34 cellular contexts compared by ENCODE assay signal in the genomic region with DNA sequence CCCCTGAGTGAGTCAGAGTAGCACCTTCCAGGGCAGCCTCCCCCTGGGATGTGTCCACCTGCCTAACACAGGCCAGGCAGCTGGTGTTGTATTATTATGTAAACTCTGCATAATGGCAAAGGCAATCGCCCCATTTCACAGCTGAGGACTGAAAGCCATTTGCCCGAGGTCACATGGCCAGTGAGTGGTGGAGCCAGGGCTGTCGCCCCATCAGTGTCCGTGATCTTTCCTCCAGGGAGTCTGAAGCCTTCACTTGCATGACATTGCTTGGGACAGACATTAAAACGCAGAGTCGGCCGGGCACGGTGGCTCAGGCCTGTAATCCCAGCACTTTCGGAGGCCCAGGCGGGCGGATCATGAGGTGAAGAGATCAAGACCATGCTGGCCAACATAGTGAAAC.
"Had no signal": no experiment of that assay in that cellular context is flagged by ENCODE, and none has a peak within 500 bp of the region (broad histone marks: within the 10 kb centered on the region; RNA-seq: fewer than 3 reads in every experiment).

No MANE protein-coding gene starts in this region.

- H3K9me3 Mint-ChIP-seq: activated CD4-positive, alpha-beta T cell treated with anti-CD3 and anti-CD28 coated beads, Interleukin-2, amount 10 ng/mL, durations not matched to agents 24 days and 14 days; activated naive CD4-positive, alpha-beta T cell treated with anti-CD3 and anti-CD28 coated beads, Interleukin-2, amount 50 U/mL, for 24 hours; activated T-helper 1 cell treated with anti-CD3 and anti-CD28 coated beads, Interleukin-12 subunit alpha, Interleukin-12 subunit beta, Interleukin-2, Interleukin-4 antibody, amounts not matched to agents 30 ng/mL and 10 ng/mL and 1 ng/mL, durations not matched to agents 14 hours and 24 hours and 36 hours; endodermal cell; T-helper 2 cell treated with Interferon-gamma antibody and Interleukin-4, amounts not matched to agents 5 μg/mL and 100 μg/mL, for 36 hours had no signal

- H3K4me1 ChIP-seq: adrenal gland, body of pancreas, foreskin keratinocyte, gastrocnemius medialis had no signal

- H3K9me3 ChIP-seq: adrenal gland, gastrocnemius medialis had no signal

- ATAC-seq: activated CD4-positive, alpha-beta T cell treated with anti-CD3 and anti-CD28 coated beads for 36 hours; activated CD8-positive, alpha-beta memory T cell treated with anti-CD3 and anti-CD28 coated beads, Interleukin-2, amount 10 ng/mL, durations not matched to agents 7 days and 5 days; activated CD8-positive, alpha-beta T cell treated with anti-CD3 and anti-CD28 coated beads, Interleukin-2, amount 10 ng/mL, durations not matched to agents 7 days and 5 days; activated naive CD8-positive, alpha-beta T cell treated with anti-CD3 and anti-CD28 coated beads, Interleukin-2, amount 50 U/mL, for 24 hours; body of pancreas; esophagus mucosa; foreskin keratinocyte; gastrocnemius medialis; T-helper 17 cell had no signal

- H3K36me3 ChIP-seq: adrenal gland, gastrocnemius medialis, WERI-Rb-1 had no signal

- H3K36me3 Mint-ChIP-seq: activated CD4-positive, alpha-beta memory T cell treated with anti-CD3 and anti-CD28 coated beads for 36 hours; activated CD8-positive, alpha-beta memory T cell treated with anti-CD3 and anti-CD28 coated beads, Interleukin-2, amount 10 ng/mL, durations not matched to agents 7 days and 5 days; activated naive CD4-positive, alpha-beta T cell treated with anti-CD3 and anti-CD28 coated beads, Interleukin-2, amount 50 U/mL, for 24 hours; activated naive CD8-positive, alpha-beta T cell treated with anti-CD3 and anti-CD28 coated beads for 36 hours had no signal

- H3K4me3 ChIP-seq: adrenal gland, body of pancreas, gastrocnemius medialis had no signal

- H3K4me1 Mint-ChIP-seq: activated CD4-positive, alpha-beta T cell treated with anti-CD3 and anti-CD28 coated beads for 36 hours; activated CD4-positive, alpha-beta T cell treated with anti-CD3 and anti-CD28 coated beads, Interleukin-2, amount 10 ng/mL, durations not matched to agents 24 days and 14 days; activated CD8-positive, alpha-beta memory T cell treated with anti-CD3 and anti-CD28 coated beads, Interleukin-2, amount 10 ng/mL, durations not matched to agents 7 days and 5 days; activated naive CD4-positive, alpha-beta T cell treated with anti-CD3 and anti-CD28 coated beads, Interleukin-2, amount 50 U/mL, for 24 hours; activated naive CD8-positive, alpha-beta T cell treated with anti-CD3 and anti-CD28 coated beads for 36 hours; activated naive CD8-positive, alpha-beta T cell treated with anti-CD3 and anti-CD28 coated beads, Interleukin-2, amount 50 U/mL, for 24 hours; T-helper 17 cell had no signal

- H3K27me3 Mint-ChIP-seq: activated CD4-positive, alpha-beta T cell treated with anti-CD3 and anti-CD28 coated beads for 36 hours; activated CD4-positive, alpha-beta T cell treated with anti-CD3 and anti-CD28 coated beads, Interleukin-2, amount 10 ng/mL, durations not matched to agents 24 days and 14 days; activated CD8-positive, alpha-beta memory T cell treated with anti-CD3 and anti-CD28 coated beads, Interleukin-2, amount 10 ng/mL, durations not matched to agents 7 days and 5 days; activated naive CD4-positive, alpha-beta T cell treated with anti-CD3 and anti-CD28 coated beads, Interleukin-2, amount 50 U/mL, for 24 hours; activated naive CD8-positive, alpha-beta T cell treated with anti-CD3 and anti-CD28 coated beads, Interleukin-2, amount 50 U/mL, for 24 hours had no signal

- H3K4me3 Mint-ChIP-seq: activated CD4-positive, alpha-beta memory T cell treated with anti-CD3 and anti-CD28 coated beads for 36 hours; activated CD4-positive, alpha-beta T cell treated with anti-CD3 and anti-CD28 coated beads for 36 hours; activated CD4-positive, alpha-beta T cell treated with anti-CD3 and anti-CD28 coated beads, Interleukin-2, amount 10 ng/mL, durations not matched to agents 24 days and 14 days; activated CD8-positive, alpha-beta memory T cell treated with anti-CD3 and anti-CD28 coated beads, Interleukin-2, amount 10 ng/mL, durations not matched to agents 7 days and 5 days; activated CD8-positive, alpha-beta T cell treated with anti-CD3 and anti-CD28 coated beads, Interleukin-2, amount 10 ng/mL, durations not matched to agents 7 days and 5 days; activated naive CD4-positive, alpha-beta T cell treated with anti-CD3 and anti-CD28 coated beads for 36 hours; activated naive CD4-positive, alpha-beta T cell treated with anti-CD3 and anti-CD28 coated beads, Interleukin-2, amount 50 U/mL, for 24 hours; activated naive CD8-positive, alpha-beta T cell treated with anti-CD3 and anti-CD28 coated beads for 36 hours; activated naive CD8-positive, alpha-beta T cell treated with anti-CD3 and anti-CD28 coated beads, Interleukin-2, amount 50 U/mL, for 24 hours; activated T-helper 1 cell treated with anti-CD3 and anti-CD28 coated beads, Interleukin-12 subunit alpha, Interleukin-12 subunit beta, Interleukin-2, Interleukin-4 antibody, amounts not matched to agents 30 ng/mL and 10 ng/mL and 1 ng/mL, durations not matched to agents 14 hours and 24 hours and 36 hours; endodermal cell; T-helper 17 cell; T-helper 2 cell treated with Interferon-gamma antibody and Interleukin-4, amounts not matched to agents 5 μg/mL and 100 μg/mL, for 36 hours had no signal

- H3K27ac Mint-ChIP-seq: activated CD4-positive, alpha-beta memory T cell treated with anti-CD3 and anti-CD28 coated beads for 36 hours; activated CD4-positive, alpha-beta T cell treated with anti-CD3 and anti-CD28 coated beads for 36 hours; activated CD4-positive, alpha-beta T cell treated with anti-CD3 and anti-CD28 coated beads, Interleukin-2, amount 10 ng/mL, durations not matched to agents 24 days and 14 days; activated CD8-positive, alpha-beta memory T cell treated with anti-CD3 and anti-CD28 coated beads, Interleukin-2, amount 10 ng/mL, durations not matched to agents 7 days and 5 days; activated CD8-positive, alpha-beta T cell treated with anti-CD3 and anti-CD28 coated beads, Interleukin-2, amount 10 ng/mL, durations not matched to agents 7 days and 5 days; activated naive CD4-positive, alpha-beta T cell treated with anti-CD3 and anti-CD28 coated beads for 36 hours; activated naive CD4-positive, alpha-beta T cell treated with anti-CD3 and anti-CD28 coated beads, Interleukin-2, amount 50 U/mL, for 24 hours; activated naive CD8-positive, alpha-beta T cell treated with anti-CD3 and anti-CD28 coated beads for 36 hours; activated naive CD8-positive, alpha-beta T cell treated with anti-CD3 and anti-CD28 coated beads, Interleukin-2, amount 50 U/mL, for 24 hours; activated T-helper 1 cell treated with anti-CD3 and anti-CD28 coated beads, Interleukin-12 subunit alpha, Interleukin-12 subunit beta, Interleukin-2, Interleukin-4 antibody, amounts not matched to agents 30 ng/mL and 10 ng/mL and 1 ng/mL, durations not matched to agents 14 hours and 24 hours and 36 hours; activated T-helper 2 cell treated with anti-CD3 and anti-CD28 coated beads, Interferon-gamma antibody, Interleukin-2, Interleukin-4, amounts not matched to agents 10 μg/mL and 5 μg/mL and 100 μg/mL, durations not matched to agents 14 hours and 24 hours and 36 hours; endodermal cell; T-helper 17 cell; T-helper 2 cell treated with Interferon-gamma antibody and Interleukin-4, amounts not matched to agents 5 μg/mL and 100 μg/mL, for 36 hours had no signal

- H3K27ac ChIP-seq: adrenal gland, body of pancreas, foreskin keratinocyte, gastrocnemius medialis, WERI-Rb-1 had no signal

- H3K27me3 ChIP-seq: adrenal gland, body of pancreas, foreskin keratinocyte had no signal

- DNase-seq: activated CD4-positive, alpha-beta memory T cell treated with anti-CD3 and anti-CD28 coated beads for 36 hours; activated CD4-positive, alpha-beta T cell treated with anti-CD3 and anti-CD28 coated beads for 36 hours; activated CD4-positive, alpha-beta T cell treated with anti-CD3 and anti-CD28 coated beads, Interleukin-2, amount 10 ng/mL, durations not matched to agents 24 days and 14 days; activated CD4-positive, CD25-positive, alpha-beta regulatory T cell; activated CD4-positive, CD25-positive, alpha-beta regulatory T cell treated with anti-CD3 and anti-CD28 coated beads, Interleukin-2, amount 50 U/mL, for 72 hours; activated CD8-positive, alpha-beta memory T cell treated with anti-CD3 and anti-CD28 coated beads, Interleukin-2, amount 10 ng/mL, durations not matched to agents 7 days and 5 days; activated CD8-positive, alpha-beta memory T cell treated with anti-CD3 and anti-CD28 coated beads, Interleukin-2, amount 50 U/mL, for 4 hours; activated CD8-positive, alpha-beta T cell treated with anti-CD3 and anti-CD28 coated beads, Interleukin-2, amount 10 ng/mL, durations not matched to agents 7 days and 5 days; activated effector memory CD4-positive, alpha-beta T cell treated with anti-CD3 and anti-CD28 coated beads, Interleukin-2, amount 50 U/mL, for 16 hours; activated naive CD4-positive, alpha-beta T cell treated with anti-CD3 and anti-CD28 coated beads for 36 hours; activated naive CD8-positive, alpha-beta T cell treated with anti-CD3 and anti-CD28 coated beads for 36 hours; activated naive CD8-positive, alpha-beta T cell treated with anti-CD3 and anti-CD28 coated beads, Interleukin-2, amount 50 U/mL, for 24 hours; activated T-cell treated with anti-CD3 and anti-CD28 coated beads, Interleukin-2, amount 50 U/mL, for 1 hour; activated T-cell treated with anti-CD3 and anti-CD28 coated beads, Interleukin-2, amount 50 U/mL, for 48 hours; adrenal gland; amygdala; aorta; body of pancreas; caudate nucleus; cortex of kidney; dermis blood vessel endothelial cell; effector CD8-positive, alpha-beta T cell; endodermal cell; foreskin keratinocyte; gastrocnemius medialis; T-helper 1 cell; T-helper 17 cell; T1000; WERI-Rb-1 had no signal
